ENCODE assay signal across 9 cellular contexts in genomic region chr3:178536271-178537079, GRCh38. TPM values are rescaled to one million over a fixed set of nuclear protein-coding genes. Genes with fewer than 3 reads are reported as not detected.
DNase-seq lines count a peak whose midpoint lies in the region; ATAC-seq, FAIRE-seq and TF ChIP-seq lines count a peak whose summit lies in the region.
"Had no signal": no experiment of that assay in that cellular context is flagged by ENCODE, and none has a peak within 500 bp of the region (broad histone marks: within the 10 kb centered on the region; RNA-seq: fewer than 3 reads in every experiment).

Gene KCNMB2 (plus strand): TSS chr3:178536436.

- no peak for FAIRE-seq in HepG2 (lab: Jason Lieb, UNC)
- FAIRE-seq: TTC549 had no signal

- no peaks in the 10 kb centered on the region for H3K36me3 ChIP-seq in ACC112 (ENCODE audit: insufficient read depth, low read length)
- no peaks in the 10 kb centered on the region for H3K36me3 ChIP-seq in KMS-11 (ENCODE audit: insufficient read depth)
- H3K36me3 ChIP-seq in HepG2 (replicated peaks in 1 of 2; ENCODE audit: control insufficient read depth in 1 of 2, insufficient read depth in 2 of 2, low read length in 2 of 2): no peaks in the 10 kb centered on the region
- no peaks in the 10 kb centered on the region for H3K36me3 ChIP-seq in upper lobe of right lung
- no peaks in the 10 kb centered on the region for H3K36me3 ChIP-seq in effector memory CD4-positive, alpha-beta T cell (ENCODE audit: control insufficient read depth, insufficient read depth, low read length)

- BruUV-seq in HepG2 (replicated peaks; lab: Mats Ljungman, UMichigan): no TSS peak

- H4K20me1 ChIP-seq in KMS-11 (ENCODE audit: insufficient read depth) (no peaks in the 10 kb centered on the region), HepG2 (ENCODE audit: insufficient read depth, low read length) (no peaks in the 10 kb centered on the region)

- no peaks in the 10 kb centered on the region for H3K4me1 ChIP-seq in ACC112 (ENCODE audit: control insufficient read depth, insufficient read depth, low read length, unreplicated experiment)
- H3K4me1 ChIP-seq in KMS-11 (ENCODE audit: low read depth, poor library complexity, severe bottlenecking): peaks cover 6% of the 10 kb centered on the region
- no peaks in the 10 kb centered on the region for H3K4me1 ChIP-seq in HepG2 (ENCODE audit: insufficient read depth, low read length)
- no peaks in the 10 kb centered on the region for H3K4me1 ChIP-seq in upper lobe of right lung
- H3K4me1 ChIP-seq in effector memory CD4-positive, alpha-beta T cell (ENCODE audit: control insufficient read depth, insufficient read depth, low read length, poor library complexity, severe bottlenecking): no peaks in the 10 kb centered on the region

- no peak for ATAC-seq in HepG2
- ATAC-seq in upper lobe of right lung: no peak
- no peak for ATAC-seq in activated CD4-positive, CD25-positive, alpha-beta regulatory T cell treated with anti-CD3 and anti-CD28 coated beads, Interleukin-2, amount 50 U/mL, for 24 hours
- ATAC-seq in HG02885 (IDR thresholded peaks at IDR 0.05; ENCODE audit: poor library complexity, unreplicated experiment): no peak

- intact Hi-C loops in HepG2 (cut with micrococcal nuclease; ENCODE audit: unreplicated experiment) (no loop called here), upper lobe of right lung (cut with DNase I) (no loop called here)

- H3K27ac ChIP-seq in ACC112 (ENCODE audit: low read depth, low read length) (no peak within 1 kb of the TSS), KMS-11 (peak within 1 kb of the TSS; percentile 18; the same call in 1 of the 2 replicates), HepG2 (ENCODE audit: extremely low read length, insufficient read depth, low read length) (no peak within 1 kb of the TSS), upper lobe of right lung (no peak within 1 kb of the TSS)
- H3K27ac ChIP-seq in effector memory CD4-positive, alpha-beta T cell (ENCODE audit: insufficient read depth, low read length, poor library complexity, severe bottlenecking): no peak within 1 kb of the TSS

- H3K9me3 ChIP-seq in HepG2 (ENCODE audit: low read length) (no peaks in the 10 kb centered on the region), upper lobe of right lung (no peaks in the 10 kb centered on the region)
- no peaks in the 10 kb centered on the region for H3K9me3 ChIP-seq in effector memory CD4-positive, alpha-beta T cell (ENCODE audit: control insufficient read depth, low read length)

- H3K4me2 ChIP-seq in KMS-11 (peak within 1 kb of the TSS; percentile 31; the same call in 1 of the 2 replicates), HepG2 (ENCODE audit: low read depth, low read length) (no peak within 1 kb of the TSS)

- H3K79me2 ChIP-seq in ACC112 (ENCODE audit: control insufficient read depth, insufficient read depth, low read length, unreplicated experiment) (no peaks in the 10 kb centered on the region), KMS-11 (ENCODE audit: insufficient read depth, low read depth) (no peaks in the 10 kb centered on the region), HepG2 (ENCODE audit: insufficient read depth, low read length) (no peaks in the 10 kb centered on the region)

- in situ Hi-C loops in HepG2 (cut with HindIII; ENCODE audit: extremely low pct_ligation_motif_present, low pct_unique_long_range_greater_than_20kb): no loop called here

- no peak for TF ChIP-seq RAD21 in HepG2 (CRISPR knock-in tag; IDR thresholded peaks at IDR 0.05)

- H3K4me3 ChIP-seq in ACC112 (ENCODE audit: low read depth, low read length) (peak within 1 kb of the TSS; percentile 70), KMS-11 (IDR thresholded peaks at IDR 0.05; ENCODE audit: insufficient read depth, low read depth, low read length) (no peak within 1 kb of the TSS), HepG2 (replicated peaks in 1 of 3; ENCODE audit: insufficient read depth in 1 of 3, low read depth in 2 of 3, low read length in 3 of 3) (no peak within 1 kb of the TSS), upper lobe of right lung (peak within 1 kb of the TSS; percentile 39)
- H3K4me3 ChIP-seq in effector memory CD4-positive, alpha-beta T cell (ENCODE audit: insufficient read depth, low read depth, low read length, poor library complexity, severe bottlenecking): no peak within 1 kb of the TSS

- H3K9ac ChIP-seq in KMS-11 (peak within 1 kb of the TSS; percentile 11; the same call in 1 of the 2 replicates), HepG2 (ENCODE audit: insufficient read depth, low read depth, low read length) (no peak within 1 kb of the TSS)

- no peak for TF ChIP-seq CTCF in KMS-11 (conservative IDR thresholded peaks at IDR 0.05; ENCODE audit: low read depth, low read length)
- TF ChIP-seq CTCF in HepG2 (CRISPR knock-in tag; IDR thresholded peaks at IDR 0.05): no peak
- no peak for TF ChIP-seq CTCF in upper lobe of right lung (IDR thresholded peaks at IDR 0.05)

- TF ChIP-seq POLR2A in HepG2 (IDR thresholded peaks at IDR 0.05; ENCODE audit: insufficient read depth in 1 of 2, low read depth in 2 of 2, low read length in 2 of 2): no peak

- H2AFZ ChIP-seq in ACC112 (ENCODE audit: low read length, unreplicated experiment) (peak within 1 kb of the TSS; percentile 25), KMS-11 (ENCODE audit: low read depth) (peak within 1 kb of the TSS; percentile 55), HepG2 (ENCODE audit: low read length) (peak within 1 kb of the TSS; percentile 42)

- H3K27me3 ChIP-seq in ACC112 (ENCODE audit: insufficient read depth, low read length) (peaks cover 43% of the 10 kb centered on the region), KMS-11 (ENCODE audit: insufficient read depth, low read depth) (no peaks in the 10 kb centered on the region), HepG2 (ENCODE audit: control insufficient read depth in 1 of 2, insufficient read depth in 2 of 2, low read length in 2 of 2) (peaks cover 0 to 5% of the 10 kb centered on the region in 2 experiments; a peak in 1 of 5 replicates), upper lobe of right lung (no peaks in the 10 kb centered on the region)
- no peaks in the 10 kb centered on the region for H3K27me3 ChIP-seq in effector memory CD4-positive, alpha-beta T cell (replicated peaks; ENCODE audit: control insufficient read depth, insufficient read depth, low read length, poor library complexity, severe bottlenecking)

- POLR2A ChIA-PET in HepG2 (lab: Yijun Ruan, JAX): no interaction called here

- DNase-seq in astrocyte of the hippocampus (ENCODE audit: low read depth, low spot score) (peak; percentile 33), HepG2 (ENCODE audit: low spot score) (no peak), upper lobe of right lung (no peak)
- no peak for DNase-seq in effector memory CD4-positive, alpha-beta T cell

- CTCF ChIA-PET in HepG2 (lab: Yijun Ruan, JAX; ENCODE audit: low intra/inter-chr PET ratio, low total read pairs): no interaction called here

- TF ChIP-seq EP300 in HepG2 (IDR thresholded peaks at IDR 0.05; ENCODE audit: low read depth in 2 of 2, low read length in 2 of 2) (no peak), HepG2 (CRISPR knock-in tag; IDR thresholded peaks at IDR 0.05; ENCODE audit: borderline replicate concordance) (no peak)

- WGBS in HepG2 (ENCODE audit: low lambda C conversion rate): 10% methylated on average over 17 of the region's 17 CpGs

TF ChIP-seq in HepG2, 621 proteins besides CTCF, POLR2A, EP300 and RAD21:
- TF ChIP-seq ZBTB7B (CRISPR knock-in tag; IDR thresholded peaks at IDR 0.05) (no peak), ETS1 (CRISPR knock-in tag; IDR thresholded peaks at IDR 0.05) (no peak), ATF1 (CRISPR knock-in tag; IDR thresholded peaks at IDR 0.05) (no peak)

RNA-seq across cellular contexts. Expression of gene KCNMB2, which starts in this region (rescaled TPM):
- total RNA-seq in HepG2 (2016; rRNA removed; fragmentation: Illumina TruSeq; extraction: Trizol): not detected in 2 replicates
- not detected in 2 replicates for total RNA-seq in HepG2 (2016; cell fraction: cytosol; rRNA removed; fragmentation: Illumina TruSeq; extraction: Trizol; ENCODE audit: low read depth)
- not detected in 2 replicates for total RNA-seq in HepG2 (2016; cell fraction: insoluble cytoplasmic fraction; rRNA removed; fragmentation: Illumina TruSeq; extraction: Trizol)
- not detected in 2 replicates for total RNA-seq in HepG2 (2016; cell fraction: membrane; rRNA removed; fragmentation: Illumina TruSeq; extraction: Trizol)
- not detected in 2 replicates for total RNA-seq in HepG2 (2016; cell fraction: nucleus; rRNA removed; fragmentation: Illumina TruSeq; extraction: Trizol)
- not detected in 2 replicates for polyA plus RNA-seq in HepG2 (2011; rRNA removed)
- polyA plus RNA-seq in HepG2 (2011; cell fraction: cytosol; rRNA removed): not detected in 2 replicates
- not detected in 2 replicates for polyA plus RNA-seq in HepG2 (2011; cell fraction: nucleus; rRNA removed)
- polyA plus RNA-seq in HepG2 (2012): not detected in 2 replicates
- polyA plus RNA-seq in HepG2 (2016; cell fraction: cytosol; fragmentation: Illumina TruSeq; extraction: Trizol; ENCODE audit: low read depth): not detected in 2 replicates
- polyA plus RNA-seq in HepG2 (2016; cell fraction: insoluble cytoplasmic fraction; fragmentation: Illumina TruSeq; extraction: Trizol; ENCODE audit: low read depth): not detected in 2 replicates
- not detected in 2 replicates for polyA plus RNA-seq in HepG2 (2016; cell fraction: membrane; fragmentation: Illumina TruSeq; extraction: Trizol; ENCODE audit: low read depth)
- not detected in 2 replicates for polyA plus RNA-seq in HepG2 (2016; cell fraction: nucleus; fragmentation: Illumina TruSeq; extraction: Trizol; ENCODE audit: insufficient read depth, low read depth)
- not detected in 2 replicates for polyA minus RNA-seq in HepG2 (2011; rRNA and poly(A)+ RNA removed; ENCODE audit: low replicate concordance)
- polyA minus RNA-seq in HepG2 (2011; cell fraction: cytosol; rRNA and poly(A)+ RNA removed): not detected in 2 replicates
- not detected in 2 replicates for polyA minus RNA-seq in HepG2 (2011; cell fraction: nucleus; rRNA and poly(A)+ RNA removed)
- 1.2 TPM for total RNA-seq in upper lobe of right lung

Comparison
In these comparisons a context has a peak if more than half of its experiments do, and no peak if none do; other contexts are left out.
1. H3K4me3 ChIP-seq: peak in ACC112 (single experiment) and upper lobe of right lung (single experiment); none in KMS-11 (single experiment), HepG2 (0 of 3) and effector memory CD4-positive, alpha-beta T cell (single experiment).
2. Peak in every context shown above with its lines, with median percentiles within 50 percentile points of each other: H2AFZ ChIP-seq.